ENCODE assay signal across 8 cellular contexts in the genomic region with DNA sequence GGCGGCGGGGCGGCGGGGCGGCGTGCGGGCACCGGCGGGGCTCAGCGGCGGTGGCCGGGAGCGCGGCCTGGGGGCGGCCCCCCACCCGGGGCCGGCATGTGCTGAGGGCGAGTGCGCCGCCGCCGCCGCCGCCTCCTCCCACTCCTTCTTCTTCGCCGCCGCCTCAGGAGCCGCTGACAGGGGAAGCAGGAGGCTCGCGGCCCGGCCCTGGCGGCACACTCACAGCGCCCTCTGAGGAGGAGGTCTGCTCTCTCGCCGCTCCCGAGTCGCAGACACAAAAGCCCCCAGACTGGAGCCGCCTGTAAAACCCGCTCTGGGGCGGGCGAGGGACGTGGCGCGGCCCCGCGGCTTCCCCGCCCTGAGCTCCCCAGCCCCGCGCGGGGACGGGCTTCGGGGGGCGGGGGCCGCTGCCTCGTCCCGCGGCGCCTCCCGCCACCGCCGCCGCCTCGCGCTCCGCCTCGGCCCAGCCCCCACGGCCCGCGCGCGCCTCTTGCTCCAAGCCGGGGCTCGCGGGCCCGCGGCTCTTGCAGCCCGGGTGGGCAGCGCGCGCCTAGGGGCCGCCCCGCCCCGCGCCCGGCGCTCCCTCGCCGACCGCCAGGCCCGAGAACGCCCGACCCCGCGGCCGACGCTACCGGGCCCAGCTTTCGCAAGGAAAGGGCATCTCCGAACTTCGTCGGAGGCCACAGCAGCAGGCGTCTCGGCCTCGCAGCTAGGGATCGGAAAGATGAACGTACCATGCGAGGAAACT. TPM values are rescaled to one million over a fixed set of nuclear protein-coding genes. Genes with fewer than 3 reads are reported as not detected.
A peak's percentile ranks its signal among the peaks of the same experiment; 100 is the strongest.
DNase-seq lines count a peak whose midpoint lies in the region; ATAC-seq and TF ChIP-seq lines count a peak whose summit lies in the region.

A gene with protein sequence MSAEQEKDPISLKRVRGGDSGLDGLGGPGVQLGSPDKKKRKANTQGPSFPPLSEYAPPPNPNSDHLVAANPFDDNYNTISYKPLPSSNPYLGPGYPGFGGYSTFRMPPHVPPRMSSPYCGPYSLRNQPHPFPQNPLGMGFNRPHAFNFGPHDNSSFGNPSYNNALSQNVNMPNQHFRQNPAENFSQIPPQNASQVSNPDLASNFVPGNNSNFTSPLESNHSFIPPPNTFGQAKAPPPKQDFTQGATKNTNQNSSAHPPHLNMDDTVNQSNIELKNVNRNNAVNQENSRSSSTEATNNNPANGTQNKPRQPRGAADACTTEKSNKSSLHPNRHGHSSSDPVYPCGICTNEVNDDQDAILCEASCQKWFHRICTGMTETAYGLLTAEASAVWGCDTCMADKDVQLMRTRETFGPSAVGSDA (minus strand): TSS at position 276 of the 748 bp plus-strand sequence. CDS start 462 bp downstream, outside the sequence.

- intact Hi-C loops in Right ventricle myocardium superior (cut with DNase I) (no loop called here), ovary (cut with DNase I) (no loop called here), aorta (cut with DNase I) (no loop called here)

- 0 to 1% (median 1%) methylated on average over 54 to 106 of the region's 107 CpGs for WGBS in ovary, 3 donors
- 1% methylated on average over 61 to 107 of the region's 107 CpGs for WGBS in aorta, 2 donors

- no peak within 1 kb of the TSS for H3K27ac ChIP-seq in OCI-LY3 (ENCODE audit: low read length)
- H3K27ac ChIP-seq in ovary, result peak within 1 kb of the TSS; percentile 94 to 97
- peak within 1 kb of the TSS; percentile 69 to 89 for H3K27ac ChIP-seq in aorta (ENCODE audit: low read depth in 1 of 2, low read length in 2 of 2)

- H2AFZ ChIP-seq in OCI-LY3 (ENCODE audit: low read depth, low read length), result peak within 1 kb of the TSS; percentile 72

- peak within 1 kb of the TSS; percentile 70 for H3K9ac ChIP-seq in OCI-LY3 (ENCODE audit: low read length)

- DNase-seq in NCI-H146 (lab: John Stamatoyannopoulos, UW), result peak; percentile 35
- no peak for DNase-seq in NCI-H146 treated with DMSO at 0.1 percent for 48 hours (lab: John Stamatoyannopoulos, UW; ENCODE audit: unreplicated experiment)
- DNase-seq in activated naive CD8-positive, alpha-beta T cell treated with anti-CD3 and anti-CD28 coated beads for 36 hours, result peak; percentile 46
- peak; percentile 71 for DNase-seq in Right ventricle myocardium superior
- DNase-seq in ovary, result peak; percentile 59 to 79 (median 71)
- peak; percentile 72 to 88 for DNase-seq in aorta

- H3K4me2 ChIP-seq in OCI-LY3 (ENCODE audit: low read length), result peak within 1 kb of the TSS; percentile 87

- no peak within 1 kb of the TSS for H3K27ac Mint-ChIP-seq in activated naive CD8-positive, alpha-beta T cell treated with anti-CD3 and anti-CD28 coated beads for 36 hours

- ATAC-seq in HG02870 (IDR thresholded peaks at IDR 0.05; ENCODE audit: unreplicated experiment) (peak; percentile 60), Right ventricle myocardium superior (ENCODE audit: poor library complexity) (peak; percentile 94), aorta (ENCODE audit: low FRiP score) (peak; percentile 85)

- no peak for TF ChIP-seq EP300 in ovary (IDR thresholded peaks at IDR 0.05)

- H3K27me3 Mint-ChIP-seq in activated naive CD8-positive, alpha-beta T cell treated with anti-CD3 and anti-CD28 coated beads for 36 hours, result peaks cover 50% of the 10 kb centered on the region

- peaks cover 3% of the 10 kb centered on the region for H3K36me3 ChIP-seq in OCI-LY3 (replicated peaks; ENCODE audit: low read depth, low read length)
- H3K36me3 ChIP-seq in ovary, result no peaks in the 10 kb centered on the region
- H3K36me3 ChIP-seq in aorta (ENCODE audit: control insufficient read depth in 1 of 2, insufficient read depth in 2 of 2, low read length in 1 of 2), result no peaks in the 10 kb centered on the region

- peak within 1 kb of the TSS; percentile 44 for H3K4me3 Mint-ChIP-seq in activated naive CD8-positive, alpha-beta T cell treated with anti-CD3 and anti-CD28 coated beads for 36 hours

- peaks cover 3% of the 10 kb centered on the region for H3K9me3 Mint-ChIP-seq in activated naive CD8-positive, alpha-beta T cell treated with anti-CD3 and anti-CD28 coated beads for 36 hours

- no peaks in the 10 kb centered on the region for H4K20me1 ChIP-seq in OCI-LY3 (ENCODE audit: insufficient read depth, low read length)

- H3K9me3 ChIP-seq in OCI-LY3 (ENCODE audit: insufficient read depth, low read length), result no peaks in the 10 kb centered on the region
- no peaks in the 10 kb centered on the region for H3K9me3 ChIP-seq in ovary
- H3K9me3 ChIP-seq in aorta (ENCODE audit: control insufficient read depth, low read length), result no peaks in the 10 kb centered on the region

- no peaks in the 10 kb centered on the region for H3K36me3 Mint-ChIP-seq in activated naive CD8-positive, alpha-beta T cell treated with anti-CD3 and anti-CD28 coated beads for 36 hours

- H3K4me1 ChIP-seq in OCI-LY3 (ENCODE audit: low read length) (peaks cover 23% of the 10 kb centered on the region), ovary (ENCODE audit: insufficient read depth) (peaks cover 5% of the 10 kb centered on the region), aorta (ENCODE audit: control insufficient read depth in 1 of 2, insufficient read depth in 2 of 2, low read length in 2 of 2) (no peaks in the 10 kb centered on the region)

- H3K27me3 ChIP-seq in OCI-LY3 (ENCODE audit: low read depth, low read length) (no peaks in the 10 kb centered on the region), ovary (no peaks in the 10 kb centered on the region), aorta (ENCODE audit: control insufficient read depth in 1 of 2, insufficient read depth in 2 of 2, low read length in 1 of 2) (no peaks in the 10 kb centered on the region)

- peak within 1 kb of the TSS; percentile 79 for H3K4me3 ChIP-seq in OCI-LY3 (ENCODE audit: low read length)
- H3K4me3 ChIP-seq in ovary, result peak within 1 kb of the TSS; percentile 70
- H3K4me3 ChIP-seq in aorta (ENCODE audit: low read length in 2 of 2), result peak within 1 kb of the TSS; percentile 78 to 86

- TF ChIP-seq CTCF in OCI-LY3 (IDR thresholded peaks at IDR 0.05; ENCODE audit: low read depth, low read length) (no peak), ovary (IDR thresholded peaks at IDR 0.05) (no peak)

- peak; percentile 10 for TF ChIP-seq POLR2A in ovary (IDR thresholded peaks at IDR 0.05)

- H3K79me2 ChIP-seq in OCI-LY3 (ENCODE audit: low read length), result peaks cover 4% of the 10 kb centered on the region; the same call in 1 of the 2 replicates

- H3K4me1 Mint-ChIP-seq in activated naive CD8-positive, alpha-beta T cell treated with anti-CD3 and anti-CD28 coated beads for 36 hours, result no peaks in the 10 kb centered on the region

RNA-seq across cellular contexts. Expression of the gene that starts here (rescaled TPM):
- not detected for total RNA-seq in activated naive CD8-positive, alpha-beta T cell treated with anti-CD3 and anti-CD28 coated beads for 36 hours
- total RNA-seq in Right ventricle myocardium superior (6.0 TPM), ovary (10 to 100 TPM; 10.3 to 31.1 (median 24.1) TPM), aorta (10 to 100 TPM; 10.9 to 13.9 TPM)
- polyA plus RNA-seq in ovary (1 to 10 TPM; 4.0 to 8.6 TPM), aorta (1 to 10 TPM; 1.4 to 2.2 TPM)

Comparison
In these comparisons a context has a peak if more than half of its experiments do, and no peak if none do; other contexts are left out.
1. Peak in DNase-seq in activated naive CD8-positive, alpha-beta T cell treated with anti-CD3 and anti-CD28 coated beads for 36 hours; RNA of the gene not detected or under 1 TPM.